Comparison of ENCODE assay signal across 1 cellular context in genomic region chr22:41285820-41286638, GRCh38.
TF ChIP-seq lines count a peak whose summit lies in the region.

TSS of gene RANGAP1 (minus strand) at chr22:41286187. CDS start at chr22:41281044, 5,143 bp downstream.

TF ChIP-seq in HepG2, 621 proteins besides CTCF, POLR2A, EP300 and RAD21 (continued from another document and continues in another):
- no peak for TF ChIP-seq ZNF549 (CRISPR knock-in tag; IDR thresholded peaks at IDR 0.05)
- no peak for TF ChIP-seq ZNF879 (CRISPR knock-in tag; IDR thresholded peaks at IDR 0.05)
- TF ChIP-seq RBM39 (IDR thresholded peaks at IDR 0.05; ENCODE audit: low read depth, low read length, poor library complexity, severe bottlenecking): peak; percentile 90
- no peak; the same call in 1 of the 2 replicates for TF ChIP-seq ZXDC (CRISPR knock-in tag; IDR thresholded peaks at IDR 0.05)
- peak; percentile 81; the same call in 1 of the 2 replicates for TF ChIP-seq GMEB1 (CRISPR knock-in tag; IDR thresholded peaks at IDR 0.05; ENCODE audit: borderline replicate concordance)
- TF ChIP-seq ZNF260 (CRISPR knock-in tag; IDR thresholded peaks at IDR 0.05; ENCODE audit: borderline replicate concordance, low read depth): no peak
- no peak for TF ChIP-seq FOSL1 (CRISPR knock-in tag; IDR thresholded peaks at IDR 0.05; ENCODE audit: borderline replicate concordance)
- TF ChIP-seq ZNF672 (CRISPR knock-in tag; IDR thresholded peaks at IDR 0.05): no peak
- peak; percentile 88 for TF ChIP-seq ZNF574 (CRISPR knock-in tag; IDR thresholded peaks at IDR 0.05)
- TF ChIP-seq ZNF883 (CRISPR knock-in tag; IDR thresholded peaks at IDR 0.05; ENCODE audit: not compliant biosample characterization): no peak
- no peak for TF ChIP-seq TMF1 (CRISPR knock-in tag; IDR thresholded peaks at IDR 0.05; ENCODE audit: low read depth)
- peak; percentile 48 for TF ChIP-seq HDAC2 (CRISPR knock-in tag; IDR thresholded peaks at IDR 0.05)
- TF ChIP-seq NCOA2 (CRISPR knock-in tag; IDR thresholded peaks at IDR 0.05): no peak
- TF ChIP-seq SMC3 (IDR thresholded peaks at IDR 0.05; ENCODE audit: low read length): no peak
- no peak for TF ChIP-seq TCF7L2 (IDR thresholded peaks at IDR 0.05; ENCODE audit: low read depth, low read length)
- no peak for TF ChIP-seq ZNF614 (CRISPR knock-in tag; IDR thresholded peaks at IDR 0.05; ENCODE audit: borderline replicate concordance)
- no peak for TF ChIP-seq PLSCR1 (CRISPR knock-in tag; IDR thresholded peaks at IDR 0.05; ENCODE audit: borderline replicate concordance)
- TF ChIP-seq HHEX (CRISPR knock-in tag; IDR thresholded peaks at IDR 0.05): no peak
- no peak for TF ChIP-seq HDAC6 (IDR thresholded peaks at IDR 0.05; ENCODE audit: low read depth, low read length)
- TF ChIP-seq ZBTB7A (CRISPR knock-in tag; IDR thresholded peaks at IDR 0.05): no peak
- 0 out of 2 replicates have a peak, but pooled peaks have one; percentile 46 for TF ChIP-seq MYPOP (CRISPR knock-in tag; IDR thresholded peaks at IDR 0.05)
- TF ChIP-seq SRSF1 (optimal IDR thresholded peaks at IDR 0.05; ENCODE audit: low read depth, low read length): peak; percentile 37
- TF ChIP-seq TEF (CRISPR knock-in tag; IDR thresholded peaks at IDR 0.05): no peak
- no peak for TF ChIP-seq IKZF1 (IDR thresholded peaks at IDR 0.05)
- TF ChIP-seq ZNF772 (CRISPR knock-in tag; IDR thresholded peaks at IDR 0.05): peak; percentile 64; the same call in 1 of the 2 replicates
- no peak for TF ChIP-seq ONECUT2 (CRISPR knock-in tag; IDR thresholded peaks at IDR 0.05)
- peak; percentile 19; the same call in 1 of the 2 replicates for TF ChIP-seq TBX2 (CRISPR knock-in tag; IDR thresholded peaks at IDR 0.05; ENCODE audit: borderline replicate concordance)
- no peak for TF ChIP-seq PPARG (CRISPR knock-in tag; conservative IDR thresholded peaks at IDR 0.05)
- TF ChIP-seq ATF3 (CRISPR knock-in tag; IDR thresholded peaks at IDR 0.05): no peak
- no peak for TF ChIP-seq ZBTB37 (CRISPR knock-in tag; IDR thresholded peaks at IDR 0.05)
- TF ChIP-seq ZNF234 (CRISPR knock-in tag; conservative IDR thresholded peaks at IDR 0.05): no peak
- TF ChIP-seq ZNF33B (CRISPR knock-in tag; IDR thresholded peaks at IDR 0.05): no peak
- no peak; the same call in 1 of the 2 replicates for TF ChIP-seq ZNF768 (CRISPR knock-in tag; IDR thresholded peaks at IDR 0.05)
- TF ChIP-seq THAP9 (CRISPR knock-in tag; IDR thresholded peaks at IDR 0.05; ENCODE audit: borderline replicate concordance): peak; percentile 76; the same call in 1 of the 2 replicates
- TF ChIP-seq ZNF609 (CRISPR knock-in tag; IDR thresholded peaks at IDR 0.05; ENCODE audit: borderline replicate concordance): no peak
- TF ChIP-seq ZNF891 (CRISPR knock-in tag; IDR thresholded peaks at IDR 0.05): no peak
- TF ChIP-seq STAG1 (CRISPR knock-in tag; IDR thresholded peaks at IDR 0.05): no peak
- TF ChIP-seq ZNF383 (CRISPR knock-in tag; IDR thresholded peaks at IDR 0.05; ENCODE audit: borderline replicate concordance): no peak
- TF ChIP-seq ZNF160 (CRISPR knock-in tag; IDR thresholded peaks at IDR 0.05): peak; percentile 57; the same call in 1 of the 2 replicates
- no peak for TF ChIP-seq U2AF1 (optimal IDR thresholded peaks at IDR 0.05; ENCODE audit: low read depth, low read length)
- peak; percentile 63 for TF ChIP-seq CEBPG (CRISPR knock-in tag; IDR thresholded peaks at IDR 0.05)
- peak; percentile 51; the same call in 1 of the 2 replicates for TF ChIP-seq SP140L (CRISPR knock-in tag; IDR thresholded peaks at IDR 0.05; ENCODE audit: borderline replicate concordance)
- TF ChIP-seq NCOR1 (IDR thresholded peaks at IDR 0.05; ENCODE audit: borderline replicate concordance, low read length): no peak; the same call in 1 of the 2 replicates
- TF ChIP-seq FIP1L1 (IDR thresholded peaks at IDR 0.05; ENCODE audit: borderline replicate concordance, insufficient read depth, low read depth, low read length): no peak
- peak; percentile 64 for TF ChIP-seq CREB1 (IDR thresholded peaks at IDR 0.05)
- peak; percentile 89 for TF ChIP-seq CREB1 (CRISPR knock-in tag; IDR thresholded peaks at IDR 0.05)
